ENCODE assay signal across 28 cellular contexts in the genomic region with DNA sequence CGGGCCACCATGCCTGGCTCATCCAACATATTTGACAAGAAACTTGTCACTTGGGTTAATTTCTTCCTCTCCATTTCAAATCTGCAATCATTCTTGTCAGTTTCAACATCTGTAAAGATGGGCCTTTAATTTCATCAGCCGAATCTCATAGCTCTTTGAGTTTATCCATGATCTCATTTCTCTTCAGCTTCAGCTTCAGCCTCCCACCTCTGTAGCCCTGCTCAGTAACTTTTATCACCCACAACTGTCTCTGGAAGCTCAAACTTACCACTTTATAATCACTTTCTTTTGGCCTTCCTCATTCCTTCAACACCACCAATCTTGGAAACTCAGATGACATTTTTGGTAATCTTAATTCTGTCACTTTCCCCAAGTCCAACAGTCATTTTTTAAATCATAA.
"Had no signal": no experiment of that assay in that cellular context is flagged by ENCODE, and none has a peak within 500 bp of the region (broad histone marks: within the 10 kb centered on the region; RNA-seq: fewer than 3 reads in every experiment).

No MANE protein-coding gene starts in this region.

- H2AFZ ChIP-seq: parathyroid adenoma had no signal

- FAIRE-seq: keratinocyte, urothelium cell line had no signal

- H3K4me1 ChIP-seq: lower lobe of right lung, parathyroid adenoma, thyroid gland, upper lobe of right lung had no signal

- H3K4me3 ChIP-seq: lower lobe of right lung, right atrium auricular region, right lobe of liver, smooth muscle cell, thyroid gland, upper lobe of right lung had no signal

- ATAC-seq: left cardiac atrium; left lobe of liver; lower lobe of right lung; naive thymus-derived CD8-positive, alpha-beta T cell; right lobe of liver; stimulated activated memory B cell treated with anti-CD40 and anti-IgM and Interleukin-4, amounts not matched to agents 10 μg/mL and 1 μg/mL and 100 μg/mL, for 72 hours; stimulated activated naive CD8-positive, alpha-beta T cell treated with anti-CD3 and anti-CD28 coated beads, Interleukin-15, amount 100 ng/mL, for 72 hours; upper lobe of right lung had no signal

- H3K9ac ChIP-seq: parathyroid adenoma had no signal

- H3K36me3 Mint-ChIP-seq: naive thymus-derived CD8-positive, alpha-beta T cell had no signal

- H3K9me3 ChIP-seq: lower lobe of right lung, right atrium auricular region, right lobe of liver, thyroid gland, upper lobe of right lung had no signal

- H3K79me2 ChIP-seq: parathyroid adenoma had no signal

- H3K36me3 ChIP-seq: lower lobe of right lung, right atrium auricular region, right lobe of liver, thyroid gland, upper lobe of right lung had no signal

- H3K4me1 Mint-ChIP-seq: naive thymus-derived CD8-positive, alpha-beta T cell; nephron; stimulated activated naive CD8-positive, alpha-beta T cell treated with anti-CD3 and anti-CD28 coated beads, Interleukin-15, amount 100 ng/mL, for 72 hours had no signal

- DNase-seq: hippocampal formation; kidney glomerular epithelial cell; left cardiac atrium; lower lobe of right lung; mammary epithelial cell; mesenchymal stem cell; naive thymus-derived CD8-positive, alpha-beta T cell; occipital lobe; right lobe of liver; stimulated activated CD4-positive, alpha-beta T cell treated with anti-CD3 and anti-CD28 coated beads, Interleukin-1b, Interleukin-23, amount 100 ng/mL, for 48 hours; stimulated activated CD4-positive, alpha-beta T cell treated with anti-CD3 and anti-CD28 coated beads, Interleukin-2, amount 100 ng/mL, for 48 hours; stimulated activated CD4-positive, alpha-beta T cell treated with anti-CD3 and anti-CD28 coated beads, Interleukin-4, amount 100 ng/mL, for 4 hours; stimulated activated CD8-positive, alpha-beta memory T cell treated with anti-CD3 and anti-CD28 coated beads, Interleukin-4, amount 100 ng/mL, for 48 hours; stimulated activated naive CD4-positive, alpha-beta T cell treated with Interleukin-2 at 50 U/mL for 16 hours; stimulated activated naive CD8-positive, alpha-beta T cell treated with anti-CD3 and anti-CD28 coated beads, Interleukin-15, amount 100 ng/mL, for 72 hours; substantia nigra; thyroid gland; trophoblast cell; upper lobe of right lung had no signal

- H3K27me3 ChIP-seq: right atrium auricular region, right lobe of liver, thyroid gland, upper lobe of right lung had no signal

- H3K4me2 ChIP-seq: smooth muscle cell had no signal

- H3K27ac Mint-ChIP-seq: nephron; stimulated activated memory B cell treated with anti-CD40 and anti-IgM and Interleukin-4, amounts not matched to agents 10 μg/mL and 1 μg/mL and 100 μg/mL, for 72 hours had no signal

- H3K27ac ChIP-seq: lower lobe of right lung, parathyroid adenoma, thyroid gland, upper lobe of right lung had no signal

- H3K4me3 Mint-ChIP-seq: naive thymus-derived CD8-positive, alpha-beta T cell; nephron; neural crest cell; stimulated activated memory B cell treated with anti-CD40 and anti-IgM and Interleukin-4, amounts not matched to agents 10 μg/mL and 1 μg/mL and 100 μg/mL, for 72 hours; stimulated activated naive CD8-positive, alpha-beta T cell treated with anti-CD3 and anti-CD28 coated beads, Interleukin-15, amount 100 ng/mL, for 72 hours had no signal
